1 cellular context compared by ENCODE assay signal in the genomic region with DNA sequence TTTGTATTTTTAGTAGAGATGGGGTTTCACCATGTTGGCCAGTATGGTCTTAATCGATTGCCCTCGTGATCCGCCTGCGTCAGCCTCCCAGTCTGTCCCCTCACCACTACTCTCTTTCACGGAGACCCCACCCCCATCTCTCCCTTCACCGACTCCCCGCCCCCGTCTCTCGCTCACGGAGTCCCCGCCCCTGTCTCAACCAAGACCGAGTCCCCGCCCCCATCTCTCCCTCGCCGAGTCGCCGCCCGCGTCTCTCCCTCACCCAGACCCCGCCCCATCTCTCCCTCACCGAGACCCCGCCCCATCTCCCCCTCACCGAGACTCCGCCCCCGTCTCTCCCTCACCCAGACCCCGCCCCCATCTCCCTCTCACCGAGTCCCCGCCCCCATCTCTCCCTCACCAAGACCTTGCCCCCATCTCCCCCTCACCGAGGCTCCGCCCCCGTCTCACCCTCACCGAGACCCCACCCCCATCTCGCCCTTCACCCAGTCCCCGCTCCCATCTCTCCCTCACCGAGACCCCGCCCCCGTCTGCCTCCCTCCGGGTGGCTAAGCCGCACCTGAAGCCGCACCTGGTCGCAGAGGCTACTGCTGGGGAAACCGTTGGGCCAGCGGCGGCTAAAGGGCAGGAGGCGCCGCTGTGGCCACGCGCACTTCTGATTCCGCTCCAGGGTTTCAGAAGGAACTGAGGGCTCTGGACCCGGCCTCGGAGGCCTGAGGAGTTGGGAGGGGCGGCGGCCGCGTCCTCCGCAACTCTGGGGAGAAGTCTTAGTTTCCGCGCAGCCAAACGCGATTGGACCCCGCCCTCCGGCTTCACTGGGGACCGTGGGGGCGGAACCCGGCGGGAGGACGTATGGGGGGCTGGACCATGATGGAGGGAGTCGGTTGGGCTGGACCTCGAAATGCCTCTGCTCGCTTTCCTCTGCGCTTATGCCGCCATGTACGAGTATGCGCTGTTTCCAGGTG.
TF ChIP-seq lines count a peak whose summit lies in the region.

No MANE protein-coding gene starts in this region.

TF ChIP-seq in HepG2, 621 proteins besides CTCF, POLR2A, EP300 and RAD21 (continued from another document and continues in another):
- TF ChIP-seq STAT6 (CRISPR knock-in tag; IDR thresholded peaks at IDR 0.05; ENCODE audit: borderline replicate concordance) (no peak), ZNF724P (CRISPR knock-in tag; IDR thresholded peaks at IDR 0.05; ENCODE audit: borderline replicate concordance) (no peak), ATF6 (CRISPR knock-in tag; conservative IDR thresholded peaks at IDR 0.05) (no peak), SMAD1 (CRISPR knock-in tag; IDR thresholded peaks at IDR 0.05; ENCODE audit: borderline replicate concordance, low read depth) (no peak), KDM6A (CRISPR knock-in tag; IDR thresholded peaks at IDR 0.05; ENCODE audit: low read depth) (no peak), ZNF761 (CRISPR knock-in tag; conservative IDR thresholded peaks at IDR 0.05) (no peak), EZH2 (conservative IDR thresholded peaks at IDR 0.05; ENCODE audit: low read depth, low read length) (no peak), GATAD2A (CRISPR knock-in tag; IDR thresholded peaks at IDR 0.05) (no peak), MIXL1 (CRISPR knock-in tag; IDR thresholded peaks at IDR 0.05) (no peak), NFIB (CRISPR knock-in tag; IDR thresholded peaks at IDR 0.05; ENCODE audit: borderline replicate concordance) (no peak), ZFYVE20 (CRISPR knock-in tag; IDR thresholded peaks at IDR 0.05; ENCODE audit: borderline replicate concordance, low read depth) (no peak), NFATC3 (CRISPR knock-in tag; IDR thresholded peaks at IDR 0.05) (no peak), ZNF430 (CRISPR knock-in tag; IDR thresholded peaks at IDR 0.05) (no peak; the same call in 1 of the 2 replicates), ZNF720 (CRISPR knock-in tag; IDR thresholded peaks at IDR 0.05) (no peak), TOE1 (CRISPR knock-in tag; IDR thresholded peaks at IDR 0.05) (no peak), ZFAT (CRISPR knock-in tag; conservative IDR thresholded peaks at IDR 0.05) (no peak), ZNF597 (CRISPR knock-in tag; IDR thresholded peaks at IDR 0.05) (no peak), HOXD1 (CRISPR knock-in tag; IDR thresholded peaks at IDR 0.05) (no peak), HNRNPLL (IDR thresholded peaks at IDR 0.05; ENCODE audit: low read depth, low read length, poor library complexity, severe bottlenecking) (peak; percentile 93), ZNF350 (CRISPR knock-in tag; IDR thresholded peaks at IDR 0.05; ENCODE audit: borderline replicate concordance, low read depth) (peak; percentile 24; the same call in 1 of the 2 replicates), TCF7 (IDR thresholded peaks at IDR 0.05; ENCODE audit: low read depth) (no peak), ZBTB43 (CRISPR knock-in tag; conservative IDR thresholded peaks at IDR 0.05) (no peak), MLX (CRISPR knock-in tag; IDR thresholded peaks at IDR 0.05) (no peak), ZNF24 (IDR thresholded peaks at IDR 0.05) (no peak), NCOR1 (IDR thresholded peaks at IDR 0.05; ENCODE audit: borderline replicate concordance, low read length) (no peak), TFE3 (CRISPR knock-in tag; IDR thresholded peaks at IDR 0.05) (peak; percentile 59), ATF7 (IDR thresholded peaks at IDR 0.05) (no peak), ATF7 (CRISPR knock-in tag; IDR thresholded peaks at IDR 0.05) (no peak), HES4 (CRISPR knock-in tag; IDR thresholded peaks at IDR 0.05; ENCODE audit: borderline replicate concordance) (no peak), MTF1 (CRISPR knock-in tag; IDR thresholded peaks at IDR 0.05) (no peak), TBP (CRISPR knock-in tag; IDR thresholded peaks at IDR 0.05) (no peak), ZNF207 (IDR thresholded peaks at IDR 0.05; ENCODE audit: borderline replicate concordance) (no peak), ZNF256 (CRISPR knock-in tag; conservative IDR thresholded peaks at IDR 0.05) (no peak), JUND (CRISPR knock-in tag; IDR thresholded peaks at IDR 0.05) (no peak), ZNF773 (CRISPR knock-in tag; IDR thresholded peaks at IDR 0.05; ENCODE audit: borderline replicate concordance) (no peak), EHMT2 (IDR thresholded peaks at IDR 0.05; ENCODE audit: borderline replicate concordance, low read depth, low read length) (no peak), ZNF160 (CRISPR knock-in tag; IDR thresholded peaks at IDR 0.05) (no peak), TEAD3 (CRISPR knock-in tag; optimal IDR thresholded peaks at IDR 0.05; ENCODE audit: borderline replicate concordance) (peak; percentile 19)
- TF ChIP-seq, protein P1, sequence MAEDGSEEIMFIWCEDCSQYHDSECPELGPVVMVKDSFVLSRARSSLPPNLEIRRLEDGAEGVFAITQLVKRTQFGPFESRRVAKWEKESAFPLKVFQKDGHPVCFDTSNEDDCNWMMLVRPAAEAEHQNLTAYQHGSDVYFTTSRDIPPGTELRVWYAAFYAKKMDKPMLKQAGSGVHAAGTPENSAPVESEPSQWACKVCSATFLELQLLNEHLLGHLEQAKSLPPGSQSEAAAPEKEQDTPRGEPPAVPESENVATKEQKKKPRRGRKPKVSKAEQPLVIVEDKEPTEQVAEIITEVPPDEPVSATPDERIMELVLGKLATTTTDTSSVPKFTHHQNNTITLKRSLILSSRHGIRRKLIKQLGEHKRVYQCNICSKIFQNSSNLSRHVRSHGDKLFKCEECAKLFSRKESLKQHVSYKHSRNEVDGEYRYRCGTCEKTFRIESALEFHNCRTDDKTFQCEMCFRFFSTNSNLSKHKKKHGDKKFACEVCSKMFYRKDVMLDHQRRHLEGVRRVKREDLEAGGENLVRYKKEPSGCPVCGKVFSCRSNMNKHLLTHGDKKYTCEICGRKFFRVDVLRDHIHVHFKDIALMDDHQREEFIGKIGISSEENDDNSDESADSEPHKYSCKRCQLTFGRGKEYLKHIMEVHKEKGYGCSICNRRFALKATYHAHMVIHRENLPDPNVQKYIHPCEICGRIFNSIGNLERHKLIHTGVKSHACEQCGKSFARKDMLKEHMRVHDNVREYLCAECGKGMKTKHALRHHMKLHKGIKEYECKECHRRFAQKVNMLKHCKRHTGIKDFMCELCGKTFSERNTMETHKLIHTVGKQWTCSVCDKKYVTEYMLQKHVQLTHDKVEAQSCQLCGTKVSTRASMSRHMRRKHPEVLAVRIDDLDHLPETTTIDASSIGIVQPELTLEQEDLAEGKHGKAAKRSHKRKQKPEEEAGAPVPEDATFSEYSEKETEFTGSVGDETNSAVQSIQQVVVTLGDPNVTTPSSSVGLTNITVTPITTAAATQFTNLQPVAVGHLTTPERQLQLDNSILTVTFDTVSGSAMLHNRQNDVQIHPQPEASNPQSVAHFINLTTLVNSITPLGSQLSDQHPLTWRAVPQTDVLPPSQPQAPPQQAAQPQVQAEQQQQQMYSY (CRISPR knock-in tag; IDR thresholded peaks at IDR 0.05), result no peak
- TF ChIP-seq, protein P2, sequence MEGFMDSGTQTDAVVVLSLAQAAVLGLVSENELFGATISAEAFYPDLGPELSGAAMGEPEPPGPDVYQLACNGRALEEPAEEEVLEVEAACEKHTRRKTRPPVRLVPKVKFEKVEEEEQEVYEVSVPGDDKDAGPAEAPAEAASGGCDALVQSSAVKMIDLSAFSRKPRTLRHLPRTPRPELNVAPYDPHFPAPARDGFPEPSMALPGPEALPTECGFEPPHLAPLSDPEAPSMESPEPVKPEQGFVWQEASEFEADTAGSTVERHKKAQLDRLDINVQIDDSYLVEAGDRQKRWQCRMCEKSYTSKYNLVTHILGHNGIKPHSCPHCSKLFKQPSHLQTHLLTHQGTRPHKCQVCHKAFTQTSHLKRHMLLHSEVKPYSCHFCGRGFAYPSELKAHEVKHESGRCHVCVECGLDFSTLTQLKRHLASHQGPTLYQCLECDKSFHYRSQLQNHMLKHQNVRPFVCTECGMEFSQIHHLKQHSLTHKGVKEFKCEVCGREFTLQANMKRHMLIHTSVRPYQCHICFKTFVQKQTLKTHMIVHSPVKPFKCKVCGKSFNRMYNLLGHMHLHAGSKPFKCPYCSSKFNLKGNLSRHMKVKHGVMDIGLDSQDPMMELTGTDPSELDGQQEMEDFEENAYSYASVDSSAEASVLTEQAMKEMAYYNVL (CRISPR knock-in tag; IDR thresholded peaks at IDR 0.05; ENCODE audit: borderline replicate concordance), result 0 out of 2 replicates have a peak, but pooled peaks have one; percentile 37
- TF ChIP-seq, protein P3, sequence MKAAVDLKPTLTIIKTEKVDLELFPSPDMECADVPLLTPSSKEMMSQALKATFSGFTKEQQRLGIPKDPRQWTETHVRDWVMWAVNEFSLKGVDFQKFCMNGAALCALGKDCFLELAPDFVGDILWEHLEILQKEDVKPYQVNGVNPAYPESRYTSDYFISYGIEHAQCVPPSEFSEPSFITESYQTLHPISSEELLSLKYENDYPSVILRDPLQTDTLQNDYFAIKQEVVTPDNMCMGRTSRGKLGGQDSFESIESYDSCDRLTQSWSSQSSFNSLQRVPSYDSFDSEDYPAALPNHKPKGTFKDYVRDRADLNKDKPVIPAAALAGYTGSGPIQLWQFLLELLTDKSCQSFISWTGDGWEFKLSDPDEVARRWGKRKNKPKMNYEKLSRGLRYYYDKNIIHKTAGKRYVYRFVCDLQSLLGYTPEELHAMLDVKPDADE (CRISPR knock-in tag; IDR thresholded peaks at IDR 0.05), result no peak
- TF ChIP-seq, protein P4, sequence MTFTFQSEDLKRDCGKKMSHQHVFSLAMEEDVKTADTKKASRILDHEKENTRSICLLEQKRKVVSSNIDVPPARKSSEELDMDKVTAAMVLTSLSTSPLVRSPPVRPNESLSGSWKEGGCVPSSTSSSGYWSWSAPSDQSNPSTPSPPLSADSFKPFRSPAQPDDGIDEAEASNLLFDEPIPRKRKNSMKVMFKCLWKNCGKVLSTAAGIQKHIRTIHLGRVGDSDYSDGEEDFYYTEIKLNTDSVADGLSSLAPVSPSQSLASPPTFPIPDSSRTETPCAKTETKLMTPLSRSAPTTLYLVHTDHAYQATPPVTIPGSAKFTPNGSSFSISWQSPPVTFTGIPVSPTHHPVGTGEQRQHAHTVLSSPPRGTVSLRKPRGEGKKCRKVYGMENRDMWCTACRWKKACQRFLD (CRISPR knock-in tag; IDR thresholded peaks at IDR 0.05; ENCODE audit: borderline replicate concordance), result peak; percentile 23; the same call in 1 of the 2 replicates
